Comparison of ENCODE assay signal across 1 cellular context in genomic region chr11:6321356-6321755, GRCh38.
TF ChIP-seq lines count a peak whose summit lies in the region.

No MANE protein-coding gene starts in this region.

TF ChIP-seq in IMR-90, 13 proteins besides CTCF, POLR2A, EP300 and RAD21 (continued from another document):
- no peak for TF ChIP-seq CHD1 (IDR thresholded peaks at IDR 0.05; ENCODE audit: low read depth, low read length)
